ENCODE assay signal across 1 cellular context in the genomic region with DNA sequence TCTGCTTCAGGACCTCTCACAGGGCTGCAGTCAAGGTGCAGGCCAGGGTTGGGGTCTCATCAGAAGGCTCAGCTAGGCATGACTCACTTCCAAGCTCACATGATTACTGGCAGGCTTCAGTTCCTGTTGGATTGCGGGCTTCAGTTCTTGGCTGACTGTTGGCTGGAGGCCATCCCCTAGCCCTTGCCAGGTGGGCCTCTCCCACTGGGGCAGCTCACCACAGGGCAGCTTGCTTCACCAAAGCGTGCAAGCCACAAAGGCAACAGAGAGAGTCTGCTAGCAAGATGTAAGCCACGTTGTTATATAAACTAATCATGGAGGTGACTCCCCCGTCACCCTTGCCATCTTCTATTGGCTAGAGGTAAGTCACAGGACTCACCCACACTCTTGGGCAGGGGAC.
TF ChIP-seq lines count a peak whose summit lies in the region.

No MANE protein-coding gene starts in this region.

TF ChIP-seq in IMR-90, 13 proteins besides CTCF, POLR2A, EP300 and RAD21 (continued from another document):
- TF ChIP-seq MXI1 (IDR thresholded peaks at IDR 0.05; ENCODE audit: borderline replicate concordance, low read depth, low read length): no peak
- no peak for TF ChIP-seq RCOR1 (IDR thresholded peaks at IDR 0.05; ENCODE audit: insufficient replicate concordance, low read length)
- TF ChIP-seq RFX5 (IDR thresholded peaks at IDR 0.05; ENCODE audit: low read depth, low read length): no peak
- TF ChIP-seq FOS (IDR thresholded peaks at IDR 0.05; ENCODE audit: low read depth, low read length): no peak
- TF ChIP-seq SMC3 (IDR thresholded peaks at IDR 0.05; ENCODE audit: low read depth, low read length): no peak
- no peak for TF ChIP-seq MAFK (IDR thresholded peaks at IDR 0.05; ENCODE audit: low read depth, low read length)
- TF ChIP-seq NFE2L2 (IDR thresholded peaks at IDR 0.05; ENCODE audit: low read depth, low read length): no peak
- TF ChIP-seq CEBPB (IDR thresholded peaks at IDR 0.05; ENCODE audit: low read depth, low read length): no peak
- no peak for TF ChIP-seq CHD1 (IDR thresholded peaks at IDR 0.05; ENCODE audit: low read depth, low read length)
- no peak for TF ChIP-seq BHLHE40 (IDR thresholded peaks at IDR 0.05; ENCODE audit: low read depth, low read length)
- TF ChIP-seq, protein P1, sequence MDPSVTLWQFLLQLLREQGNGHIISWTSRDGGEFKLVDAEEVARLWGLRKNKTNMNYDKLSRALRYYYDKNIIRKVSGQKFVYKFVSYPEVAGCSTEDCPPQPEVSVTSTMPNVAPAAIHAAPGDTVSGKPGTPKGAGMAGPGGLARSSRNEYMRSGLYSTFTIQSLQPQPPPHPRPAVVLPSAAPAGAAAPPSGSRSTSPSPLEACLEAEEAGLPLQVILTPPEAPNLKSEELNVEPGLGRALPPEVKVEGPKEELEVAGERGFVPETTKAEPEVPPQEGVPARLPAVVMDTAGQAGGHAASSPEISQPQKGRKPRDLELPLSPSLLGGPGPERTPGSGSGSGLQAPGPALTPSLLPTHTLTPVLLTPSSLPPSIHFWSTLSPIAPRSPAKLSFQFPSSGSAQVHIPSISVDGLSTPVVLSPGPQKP (IDR thresholded peaks at IDR 0.05; ENCODE audit: borderline replicate concordance, low read depth, low read length): no peak
- TF ChIP-seq MAZ (IDR thresholded peaks at IDR 0.05; ENCODE audit: borderline replicate concordance, low read depth, low read length): no peak
